1 cellular context compared by ENCODE assay signal in genomic region chr7:104983620-104984539, GRCh38.
A peak's percentile ranks its signal among the peaks of the same experiment; 100 is the strongest.
TF ChIP-seq lines count a peak whose summit lies in the region.

No MANE protein-coding gene starts in this region.

TF ChIP-seq in GM12878, 131 proteins besides CTCF, POLR2A, EP300 and RAD21 (continued from another document and continues in another):
- TF ChIP-seq SUZ12 (IDR thresholded peaks at IDR 0.05; ENCODE audit: unreplicated experiment) (no peak), YBX1 (IDR thresholded peaks at IDR 0.05) (no peak), IRF5 (IDR thresholded peaks at IDR 0.05; ENCODE audit: borderline replicate concordance) (no peak), SUPT20H (IDR thresholded peaks at IDR 0.05; ENCODE audit: borderline replicate concordance, control insufficient read depth, low read depth, low read length) (no peak), WRNIP1 (IDR thresholded peaks at IDR 0.05; ENCODE audit: borderline replicate concordance, low read depth, low read length) (0 out of 2 replicates have a peak, but pooled peaks have one; percentile 35), YY1 (IDR thresholded peaks at IDR 0.05; ENCODE audit: low read depth, low read length) (peak; percentile 96), E2F4 (IDR thresholded peaks at IDR 0.05; ENCODE audit: low read depth, low read length) (no peak), CHD4 (IDR thresholded peaks at IDR 0.05) (no peak), NFIC (IDR thresholded peaks at IDR 0.05; ENCODE audit: low read depth, low read length) (peak; percentile 29; the same call in 1 of the 2 replicates), ZNF687 (IDR thresholded peaks at IDR 0.05) (peak; percentile 75), RBBP5 (conservative IDR thresholded peaks at IDR 0.05) (no peak), IRF3 (IDR thresholded peaks at IDR 0.05) (no peak), JUND (IDR thresholded peaks at IDR 0.05; ENCODE audit: low read depth, low read length) (no peak), SKIL (IDR thresholded peaks at IDR 0.05; ENCODE audit: low read depth, poor library complexity, severe bottlenecking) (no peak), EZH2 (IDR thresholded peaks at IDR 0.05; ENCODE audit: borderline replicate concordance, control insufficient read depth, low read depth, low read length) (no peak), NRF1 (conservative IDR thresholded peaks at IDR 0.05; ENCODE audit: low read depth, low read length) (no peak), CBX3 (IDR thresholded peaks at IDR 0.05; ENCODE audit: borderline replicate concordance, low read depth) (no peak), ETV6 (conservative IDR thresholded peaks at IDR 0.05 in 1 of 2, IDR thresholded peaks at IDR 0.05 in 1 of 2; ENCODE audit: borderline replicate concordance in 1 of 2, low read depth in 1 of 2) (peak in 1 of 2 experiments; percentile 20; a peak in 1 of 4 replicates), NBN (IDR thresholded peaks at IDR 0.05) (peak; percentile 94), FOXM1 (IDR thresholded peaks at IDR 0.05; ENCODE audit: low read depth, low read length) (0 out of 2 replicates have a peak, but pooled peaks have one; percentile 30), SMAD1 (IDR thresholded peaks at IDR 0.05; ENCODE audit: low read depth, partially characterized antibody) (peak; percentile 23), SRF (IDR thresholded peaks at IDR 0.05; ENCODE audit: low read depth in 2 of 2, low read length in 2 of 2) (peak in 1 of 2 experiments; percentile 82; a peak in 3 of 4 replicates), ESRRA (IDR thresholded peaks at IDR 0.05; ENCODE audit: low read length) (no peak), RFX5 (IDR thresholded peaks at IDR 0.05; ENCODE audit: low read depth, low read length) (0 out of 2 replicates have a peak, but pooled peaks have one; percentile 35), USF1 (IDR thresholded peaks at IDR 0.05; ENCODE audit: borderline replicate concordance, extremely low read length, insufficient read depth, low read depth, low read length) (no peak), ZSCAN29 (IDR thresholded peaks at IDR 0.05) (no peak), MYC (IDR thresholded peaks at IDR 0.05; ENCODE audit: insufficient read depth, insufficient read length, insufficient replicate concordance, low read length, severe bottlenecking) (peak; percentile 16), SIN3A (IDR thresholded peaks at IDR 0.05; ENCODE audit: low read depth, low read length) (no peak; the same call in 1 of the 2 replicates), ZNF24 (IDR thresholded peaks at IDR 0.05) (no peak), CREM (IDR thresholded peaks at IDR 0.05; ENCODE audit: low read depth) (peak; percentile 93), IKZF2 (IDR thresholded peaks at IDR 0.05) (peak; percentile 51 to 64; a peak in 2 of 4 replicates), PRDM15 (CRISPR knock-in tag; IDR thresholded peaks at IDR 0.05) (no peak)
- TF ChIP-seq, protein P1, sequence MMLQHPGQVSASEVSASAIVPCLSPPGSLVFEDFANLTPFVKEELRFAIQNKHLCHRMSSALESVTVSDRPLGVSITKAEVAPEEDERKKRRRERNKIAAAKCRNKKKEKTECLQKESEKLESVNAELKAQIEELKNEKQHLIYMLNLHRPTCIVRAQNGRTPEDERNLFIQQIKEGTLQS (IDR thresholded peaks at IDR 0.05; ENCODE audit: borderline replicate concordance, extremely low read depth, low read depth, low read length) = no peak; the same call in 1 of the 2 replicates
- TF ChIP-seq, protein P2, sequence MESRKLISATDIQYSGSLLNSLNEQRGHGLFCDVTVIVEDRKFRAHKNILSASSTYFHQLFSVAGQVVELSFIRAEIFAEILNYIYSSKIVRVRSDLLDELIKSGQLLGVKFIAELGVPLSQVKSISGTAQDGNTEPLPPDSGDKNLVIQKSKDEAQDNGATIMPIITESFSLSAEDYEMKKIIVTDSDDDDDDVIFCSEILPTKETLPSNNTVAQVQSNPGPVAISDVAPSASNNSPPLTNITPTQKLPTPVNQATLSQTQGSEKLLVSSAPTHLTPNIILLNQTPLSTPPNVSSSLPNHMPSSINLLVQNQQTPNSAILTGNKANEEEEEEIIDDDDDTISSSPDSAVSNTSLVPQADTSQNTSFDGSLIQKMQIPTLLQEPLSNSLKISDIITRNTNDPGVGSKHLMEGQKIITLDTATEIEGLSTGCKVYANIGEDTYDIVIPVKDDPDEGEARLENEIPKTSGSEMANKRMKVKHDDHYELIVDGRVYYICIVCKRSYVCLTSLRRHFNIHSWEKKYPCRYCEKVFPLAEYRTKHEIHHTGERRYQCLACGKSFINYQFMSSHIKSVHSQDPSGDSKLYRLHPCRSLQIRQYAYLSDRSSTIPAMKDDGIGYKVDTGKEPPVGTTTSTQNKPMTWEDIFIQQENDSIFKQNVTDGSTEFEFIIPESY (IDR thresholded peaks at IDR 0.05) = no peak
- TF ChIP-seq, protein P3, sequence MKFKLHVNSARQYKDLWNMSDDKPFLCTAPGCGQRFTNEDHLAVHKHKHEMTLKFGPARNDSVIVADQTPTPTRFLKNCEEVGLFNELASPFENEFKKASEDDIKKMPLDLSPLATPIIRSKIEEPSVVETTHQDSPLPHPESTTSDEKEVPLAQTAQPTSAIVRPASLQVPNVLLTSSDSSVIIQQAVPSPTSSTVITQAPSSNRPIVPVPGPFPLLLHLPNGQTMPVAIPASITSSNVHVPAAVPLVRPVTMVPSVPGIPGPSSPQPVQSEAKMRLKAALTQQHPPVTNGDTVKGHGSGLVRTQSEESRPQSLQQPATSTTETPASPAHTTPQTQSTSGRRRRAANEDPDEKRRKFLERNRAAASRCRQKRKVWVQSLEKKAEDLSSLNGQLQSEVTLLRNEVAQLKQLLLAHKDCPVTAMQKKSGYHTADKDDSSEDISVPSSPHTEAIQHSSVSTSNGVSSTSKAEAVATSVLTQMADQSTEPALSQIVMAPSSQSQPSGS (IDR thresholded peaks at IDR 0.05; ENCODE audit: low read length) = no peak; the same call in 1 of the 2 replicates
- TF ChIP-seq, protein P4, sequence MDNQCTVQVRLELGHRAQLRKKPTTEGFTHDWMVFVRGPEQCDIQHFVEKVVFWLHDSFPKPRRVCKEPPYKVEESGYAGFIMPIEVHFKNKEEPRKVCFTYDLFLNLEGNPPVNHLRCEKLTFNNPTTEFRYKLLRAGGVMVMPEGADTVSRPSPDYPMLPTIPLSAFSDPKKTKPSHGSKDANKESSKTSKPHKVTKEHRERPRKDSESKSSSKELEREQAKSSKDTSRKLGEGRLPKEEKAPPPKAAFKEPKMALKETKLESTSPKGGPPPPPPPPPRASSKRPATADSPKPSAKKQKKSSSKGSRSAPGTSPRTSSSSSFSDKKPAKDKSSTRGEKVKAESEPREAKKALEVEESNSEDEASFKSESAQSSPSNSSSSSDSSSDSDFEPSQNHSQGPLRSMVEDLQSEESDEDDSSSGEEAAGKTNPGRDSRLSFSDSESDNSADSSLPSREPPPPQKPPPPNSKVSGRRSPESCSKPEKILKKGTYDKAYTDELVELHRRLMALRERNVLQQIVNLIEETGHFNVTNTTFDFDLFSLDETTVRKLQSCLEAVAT (IDR thresholded peaks at IDR 0.05) = peak; percentile 71
